In genomic region chr13:113275387-113275786, GRCh38 we compare ENCODE assay signal across 1 cellular context.
TF ChIP-seq lines count a peak whose summit lies in the region.

No MANE protein-coding gene starts in this region.

TF ChIP-seq in HEK293, 187 proteins besides CTCF, POLR2A, EP300 and RAD21 (continued from another document):
- no peak for TF ChIP-seq ZNF76 (tag by site-specific recombination; IDR thresholded peaks at IDR 0.05; ENCODE audit: borderline replicate concordance, low read depth)
- TF ChIP-seq YY1 (tag by site-specific recombination; IDR thresholded peaks at IDR 0.05), result no peak
- TF ChIP-seq ZNF518A (tag by site-specific recombination; conservative IDR thresholded peaks at IDR 0.05; ENCODE audit: low read depth), result no peak
- TF ChIP-seq ZNF660 (tag by site-specific recombination; IDR thresholded peaks at IDR 0.05), result 0 out of 2 replicates have a peak, but pooled peaks have one; percentile 30
- no peak for TF ChIP-seq REST (tag by site-specific recombination; IDR thresholded peaks at IDR 0.05)
- no peak for TF ChIP-seq ZNF184 (tag by site-specific recombination; IDR thresholded peaks at IDR 0.05)
- no peak for TF ChIP-seq ZNF645 (tag by site-specific recombination; IDR thresholded peaks at IDR 0.05)
- no peak for TF ChIP-seq ZNF792 (tag by site-specific recombination; IDR thresholded peaks at IDR 0.05)
- no peak for TF ChIP-seq ZBTB6 (tag by site-specific recombination; IDR thresholded peaks at IDR 0.05)
